ENCODE assay signal across 1 cellular context in the genomic region with DNA sequence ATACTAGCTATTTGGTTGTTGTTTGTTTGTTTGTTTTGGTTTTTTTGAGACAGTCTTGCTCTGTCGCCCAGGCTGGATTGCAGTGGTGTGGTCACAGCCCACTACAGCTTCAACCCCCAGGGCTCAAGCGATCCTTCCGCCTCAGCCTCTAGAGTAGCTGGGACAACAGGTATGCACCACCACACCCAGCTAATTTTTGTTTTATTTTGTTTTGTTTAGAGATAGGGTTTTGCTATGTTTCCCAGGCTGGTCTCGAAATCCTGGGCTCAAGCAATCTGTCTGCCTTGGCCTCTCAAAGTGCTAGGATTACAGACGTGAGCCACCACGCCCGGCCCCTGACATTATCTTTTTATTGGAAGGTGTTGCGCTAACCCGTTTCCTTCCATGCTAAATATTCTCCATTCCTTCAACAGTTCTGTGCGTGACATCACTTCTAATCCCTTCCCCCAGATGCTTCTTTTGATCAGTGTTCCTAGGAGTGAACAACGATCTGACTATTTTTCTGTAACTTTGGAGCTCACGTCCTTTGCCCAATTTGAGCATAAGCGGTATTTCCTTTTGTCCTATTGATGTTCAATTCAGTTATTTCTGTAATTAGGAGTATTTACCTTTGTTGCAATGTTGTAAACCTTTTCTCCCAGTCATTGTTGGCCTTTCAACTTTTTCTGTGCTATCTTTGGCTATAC.
TF ChIP-seq lines count a peak whose summit lies in the region.

No MANE protein-coding gene starts in this region.

TF ChIP-seq in HepG2, 621 proteins besides CTCF, POLR2A, EP300 and RAD21 (continued from another document):
- TF ChIP-seq, protein P1, sequence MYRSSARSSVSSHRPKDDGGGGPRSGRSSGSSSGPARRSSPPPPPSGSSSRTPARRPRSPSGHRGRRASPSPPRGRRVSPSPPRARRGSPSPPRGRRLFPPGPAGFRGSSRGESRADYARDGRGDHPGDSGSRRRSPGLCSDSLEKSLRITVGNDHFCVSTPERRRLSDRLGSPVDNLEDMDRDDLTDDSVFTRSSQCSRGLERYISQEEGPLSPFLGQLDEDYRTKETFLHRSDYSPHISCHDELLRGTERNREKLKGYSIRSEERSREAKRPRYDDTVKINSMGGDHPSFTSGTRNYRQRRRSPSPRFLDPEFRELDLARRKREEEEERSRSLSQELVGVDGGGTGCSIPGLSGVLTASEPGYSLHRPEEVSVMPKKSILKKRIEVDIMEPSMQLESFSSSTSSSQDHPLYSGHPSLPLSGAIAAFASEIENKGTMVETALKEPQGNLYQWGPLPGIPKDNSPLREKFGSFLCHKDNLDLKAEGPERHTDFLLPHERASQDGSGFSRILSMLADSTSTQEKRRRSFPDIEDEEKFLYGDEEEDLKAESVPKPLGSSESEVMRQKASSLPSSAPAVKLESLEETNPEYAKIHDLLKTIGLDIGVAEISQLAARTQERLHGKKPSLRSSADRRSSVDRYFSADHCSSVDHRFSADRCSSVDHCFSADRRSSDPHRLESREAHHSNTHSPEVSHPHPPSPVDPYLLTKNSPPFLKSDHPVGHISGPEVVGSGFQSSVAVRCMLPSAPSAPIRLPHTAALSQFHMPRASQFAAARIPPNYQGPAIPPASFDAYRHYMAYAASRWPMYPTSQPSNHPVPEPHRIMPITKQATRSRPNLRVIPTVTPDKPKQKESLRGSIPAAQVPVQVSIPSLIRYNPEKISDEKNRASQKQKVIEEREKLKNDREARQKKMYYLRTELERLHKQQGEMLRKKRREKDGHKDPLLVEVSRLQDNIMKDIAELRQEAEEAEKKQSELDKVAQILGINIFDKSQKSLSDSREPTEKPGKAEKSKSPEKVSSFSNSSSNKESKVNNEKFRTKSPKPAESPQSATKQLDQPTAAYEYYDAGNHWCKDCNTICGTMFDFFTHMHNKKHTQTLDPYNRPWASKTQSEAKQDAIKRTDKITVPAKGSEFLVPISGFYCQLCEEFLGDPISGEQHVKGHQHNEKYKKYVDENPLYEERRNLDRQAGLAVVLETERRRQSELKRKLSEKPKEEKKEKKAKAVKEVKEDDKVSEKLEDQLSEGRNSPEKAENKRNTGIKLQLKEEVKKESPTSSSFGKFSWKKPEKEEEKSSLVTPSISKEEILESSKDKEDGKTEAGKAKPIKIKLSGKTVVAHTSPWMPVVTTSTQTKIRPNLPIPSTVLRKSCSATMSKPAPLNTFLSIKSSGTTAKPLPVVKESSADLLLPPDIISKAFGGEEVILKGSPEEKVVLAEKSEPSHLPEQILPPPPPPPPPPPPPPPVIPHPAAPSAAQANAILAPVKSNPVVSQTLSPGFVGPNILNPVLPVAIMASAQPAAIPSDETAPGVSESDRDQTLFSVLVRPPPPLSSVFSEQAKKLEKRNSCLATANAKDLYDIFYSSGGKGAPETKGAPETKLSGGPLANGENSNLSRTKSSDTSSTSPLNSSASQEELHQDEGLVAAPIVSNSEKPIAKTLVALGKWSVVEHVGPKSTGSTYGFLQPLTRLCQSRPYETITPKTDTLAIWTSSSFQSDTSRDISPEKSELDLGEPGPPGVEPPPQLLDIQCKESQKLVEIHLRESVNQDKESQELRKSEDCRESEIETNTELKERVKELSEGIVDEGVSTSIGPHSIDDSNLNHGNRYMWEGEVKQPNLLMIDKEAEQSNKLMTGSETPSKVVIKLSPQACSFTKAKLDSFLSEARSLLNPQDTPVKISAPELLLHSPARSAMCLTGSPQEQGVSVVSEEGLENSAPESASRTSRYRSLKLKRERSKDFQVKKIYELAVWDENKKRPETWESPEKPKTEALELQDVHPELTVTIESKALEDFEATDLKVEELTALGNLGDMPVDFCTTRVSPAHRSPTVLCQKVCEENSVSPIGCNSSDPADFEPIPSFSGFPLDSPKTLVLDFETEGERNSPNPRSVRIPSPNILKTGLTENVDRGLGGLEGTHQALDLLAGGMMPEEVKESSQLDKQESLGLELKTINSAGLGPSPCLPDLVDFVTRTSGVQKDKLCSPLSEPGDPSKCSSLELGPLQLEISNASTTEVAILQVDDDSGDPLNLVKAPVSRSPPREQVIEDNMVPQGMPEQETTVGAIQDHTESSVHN (CRISPR knock-in tag; IDR thresholded peaks at IDR 0.05) = no peak
- peak; percentile 27; the same call in 1 of the 2 replicates for TF ChIP-seq ZFP90 (CRISPR knock-in tag; IDR thresholded peaks at IDR 0.05; ENCODE audit: borderline replicate concordance)
- TF ChIP-seq JUN (CRISPR knock-in tag; IDR thresholded peaks at IDR 0.05) = peak; percentile 39; the same call in 1 of the 2 replicates
- TF ChIP-seq, protein P2, sequence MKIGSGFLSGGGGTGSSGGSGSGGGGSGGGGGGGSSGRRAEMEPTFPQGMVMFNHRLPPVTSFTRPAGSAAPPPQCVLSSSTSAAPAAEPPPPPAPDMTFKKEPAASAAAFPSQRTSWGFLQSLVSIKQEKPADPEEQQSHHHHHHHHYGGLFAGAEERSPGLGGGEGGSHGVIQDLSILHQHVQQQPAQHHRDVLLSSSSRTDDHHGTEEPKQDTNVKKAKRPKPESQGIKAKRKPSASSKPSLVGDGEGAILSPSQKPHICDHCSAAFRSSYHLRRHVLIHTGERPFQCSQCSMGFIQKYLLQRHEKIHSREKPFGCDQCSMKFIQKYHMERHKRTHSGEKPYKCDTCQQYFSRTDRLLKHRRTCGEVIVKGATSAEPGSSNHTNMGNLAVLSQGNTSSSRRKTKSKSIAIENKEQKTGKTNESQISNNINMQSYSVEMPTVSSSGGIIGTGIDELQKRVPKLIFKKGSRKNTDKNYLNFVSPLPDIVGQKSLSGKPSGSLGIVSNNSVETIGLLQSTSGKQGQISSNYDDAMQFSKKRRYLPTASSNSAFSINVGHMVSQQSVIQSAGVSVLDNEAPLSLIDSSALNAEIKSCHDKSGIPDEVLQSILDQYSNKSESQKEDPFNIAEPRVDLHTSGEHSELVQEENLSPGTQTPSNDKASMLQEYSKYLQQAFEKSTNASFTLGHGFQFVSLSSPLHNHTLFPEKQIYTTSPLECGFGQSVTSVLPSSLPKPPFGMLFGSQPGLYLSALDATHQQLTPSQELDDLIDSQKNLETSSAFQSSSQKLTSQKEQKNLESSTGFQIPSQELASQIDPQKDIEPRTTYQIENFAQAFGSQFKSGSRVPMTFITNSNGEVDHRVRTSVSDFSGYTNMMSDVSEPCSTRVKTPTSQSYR (CRISPR knock-in tag; IDR thresholded peaks at IDR 0.05; ENCODE audit: borderline replicate concordance) = peak; percentile 78; the same call in 1 of the 2 replicates
- TF ChIP-seq HBP1 (CRISPR knock-in tag; IDR thresholded peaks at IDR 0.05; ENCODE audit: low read depth) = peak; percentile 71; the same call in 1 of the 2 replicates
- no peak for TF ChIP-seq MNT (IDR thresholded peaks at IDR 0.05)
- TF ChIP-seq SETDB1 (CRISPR knock-in tag; IDR thresholded peaks at IDR 0.05; ENCODE audit: borderline replicate concordance) = no peak
- TF ChIP-seq ZNF7 (CRISPR knock-in tag; IDR thresholded peaks at IDR 0.05) = no peak
- no peak for TF ChIP-seq NFATC3 (CRISPR knock-in tag; IDR thresholded peaks at IDR 0.05)
- no peak for TF ChIP-seq HOXA7 (CRISPR knock-in tag; IDR thresholded peaks at IDR 0.05)
- peak; percentile 15; the same call in 1 of the 2 replicates for TF ChIP-seq FOXK2 (IDR thresholded peaks at IDR 0.05)
- TF ChIP-seq ZBTB43 (CRISPR knock-in tag; conservative IDR thresholded peaks at IDR 0.05) = peak; percentile 91
- TF ChIP-seq ZFP41 (CRISPR knock-in tag; IDR thresholded peaks at IDR 0.05; ENCODE audit: borderline replicate concordance) = no peak
- TF ChIP-seq XBP1 (CRISPR knock-in tag; IDR thresholded peaks at IDR 0.05) = no peak
- TF ChIP-seq ZSCAN29 (CRISPR knock-in tag; conservative IDR thresholded peaks at IDR 0.05) = peak; percentile 90
- TF ChIP-seq ZNF570 (CRISPR knock-in tag; IDR thresholded peaks at IDR 0.05; ENCODE audit: borderline replicate concordance) = no peak
- no peak for TF ChIP-seq ZNF672 (CRISPR knock-in tag; IDR thresholded peaks at IDR 0.05)
- TF ChIP-seq MATR3 (CRISPR knock-in tag; IDR thresholded peaks at IDR 0.05) = no peak
- TF ChIP-seq CENPT (CRISPR knock-in tag; IDR thresholded peaks at IDR 0.05; ENCODE audit: low read depth) = no peak
- TF ChIP-seq ZNF713 (CRISPR knock-in tag; IDR thresholded peaks at IDR 0.05) = no peak
- no peak for TF ChIP-seq NRL (CRISPR knock-in tag; IDR thresholded peaks at IDR 0.05; ENCODE audit: borderline replicate concordance)
- TF ChIP-seq NAIF1 (CRISPR knock-in tag; IDR thresholded peaks at IDR 0.05; ENCODE audit: borderline replicate concordance) = peak; percentile 86; the same call in 1 of the 2 replicates
- no peak; the same call in 1 of the 2 replicates for TF ChIP-seq ARNTL (CRISPR knock-in tag; IDR thresholded peaks at IDR 0.05)
- peak; percentile 75 for TF ChIP-seq PHF5A (CRISPR knock-in tag; IDR thresholded peaks at IDR 0.05; ENCODE audit: low read depth, unreplicated experiment)
- TF ChIP-seq GMEB2 (CRISPR knock-in tag; IDR thresholded peaks at IDR 0.05; ENCODE audit: low read depth) = peak; percentile 18; the same call in 1 of the 2 replicates
- TF ChIP-seq ZNF766 (CRISPR knock-in tag; IDR thresholded peaks at IDR 0.05; ENCODE audit: borderline replicate concordance) = no peak
- TF ChIP-seq IKZF4 (CRISPR knock-in tag; IDR thresholded peaks at IDR 0.05; ENCODE audit: borderline replicate concordance, low read depth, not compliant biosample characterization) = no peak
- no peak for TF ChIP-seq TAF15 (IDR thresholded peaks at IDR 0.05; ENCODE audit: low read depth, low read length, poor library complexity, severe bottlenecking)
- no peak for TF ChIP-seq ZNF101 (CRISPR knock-in tag; IDR thresholded peaks at IDR 0.05; ENCODE audit: borderline replicate concordance, low read depth)
- no peak for TF ChIP-seq ZNF839 (CRISPR knock-in tag; IDR thresholded peaks at IDR 0.05; ENCODE audit: borderline replicate concordance)
TF ChIP-seq in HepG2: peak in this region for 191.
